8 cellular contexts compared by ENCODE assay signal in the genomic region with DNA sequence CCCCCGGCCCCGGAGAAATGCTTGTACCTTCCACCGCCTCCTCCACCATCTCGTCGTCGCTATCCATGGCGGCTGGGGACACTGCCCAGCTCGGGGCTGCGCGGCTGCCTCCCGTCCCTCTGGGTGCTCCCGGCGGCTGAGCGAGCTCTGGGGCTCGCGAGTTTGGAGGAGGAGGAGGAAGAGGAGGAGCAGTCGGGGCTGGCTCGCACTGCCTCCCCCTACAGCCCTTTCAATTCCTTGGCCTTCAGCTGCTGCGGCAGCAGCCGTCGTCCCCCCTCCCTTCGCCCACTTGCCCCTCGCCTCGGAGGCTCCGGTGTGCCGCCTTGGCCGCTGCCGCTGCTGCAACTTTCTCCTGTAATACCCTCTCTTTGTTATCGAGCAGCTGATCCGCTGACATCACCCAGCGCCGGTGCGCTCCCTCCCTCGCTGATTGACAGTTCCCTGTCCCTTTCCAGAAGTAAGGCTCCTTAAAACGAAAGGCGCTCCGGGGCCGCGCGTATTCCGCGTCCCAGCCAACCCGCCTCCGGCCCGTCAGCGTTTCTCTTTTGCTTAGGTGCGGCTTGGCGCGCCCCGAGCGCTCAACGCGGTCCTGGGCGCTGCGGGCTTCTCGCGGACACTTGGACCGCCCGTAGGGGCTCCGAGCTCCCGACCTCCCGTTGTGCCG. TPM values are rescaled to one million over a fixed set of nuclear protein-coding genes. Genes with fewer than 3 reads are reported as not detected.
DNase-seq lines count a peak whose midpoint lies in the region; ATAC-seq and TF ChIP-seq lines count a peak whose summit lies in the region.

A gene (minus strand): TSS at position 149 of the 664 bp plus-strand sequence. CDS start 82 bp downstream, at position 67.

- POLR2A ChIA-PET in naive thymus-derived CD8-positive, alpha-beta T cell (lab: Charles Lee), result interaction anchor here (0.6 to 2.0 kb wide), 5 partner anchors 38 to 472 kb away, joined by 3 to 11 read pairs (median 4); a partner anchor contains a TSS

- TF ChIP-seq CTCF in fibroblast of pulmonary artery (IDR thresholded peaks at IDR 0.05; ENCODE audit: low read length, missing control alignments), result no peak

- peaks cover 13 to 56% (median 35%) of the 10 kb centered on the region in 4 donors for H3K4me1 Mint-ChIP-seq in naive thymus-derived CD8-positive, alpha-beta T cell
- peaks cover 69% of the 10 kb centered on the region for H3K4me1 Mint-ChIP-seq in stimulated activated naive CD8-positive, alpha-beta T cell treated with anti-CD3 and anti-CD28 coated beads, Interleukin-15, amount 100 ng/mL, for 72 hours

- H3K27ac ChIP-seq in BLaER1, result peak within 1 kb of the TSS; percentile 98

- H3K27me3 Mint-ChIP-seq in naive thymus-derived CD8-positive, alpha-beta T cell, result peaks cover 0 to 16% (median 3%) of the 10 kb centered on the region in 5 donors
- H3K27me3 Mint-ChIP-seq in stimulated activated naive CD8-positive, alpha-beta T cell treated with anti-CD3 and anti-CD28 coated beads, Interleukin-15, amount 100 ng/mL, for 72 hours, result no peaks in the 10 kb centered on the region

- DNase-seq in KBM-7 (peak; percentile 88), RPMI8226 (peak; percentile 83), fibroblast of pulmonary artery (ENCODE audit: low read depth) (peak; percentile 82)
- peak; percentile 44 for DNase-seq in activated effector memory CD4-positive, alpha-beta T cell treated with Interleukin-2 at 50 U/mL for 16 hours
- peak; percentile 10 to 74 (median 34) for DNase-seq in naive thymus-derived CD8-positive, alpha-beta T cell
- peak; percentile 59 to 67 for DNase-seq in stimulated activated naive CD8-positive, alpha-beta T cell treated with anti-CD3 and anti-CD28 coated beads, Interleukin-15, amount 100 ng/mL, for 72 hours

- H3K9me3 Mint-ChIP-seq in naive thymus-derived CD8-positive, alpha-beta T cell, result no peaks in the 10 kb centered on the region
- no peaks in the 10 kb centered on the region for H3K9me3 Mint-ChIP-seq in stimulated activated naive CD8-positive, alpha-beta T cell treated with anti-CD3 and anti-CD28 coated beads, Interleukin-15, amount 100 ng/mL, for 72 hours

- no peaks in the 10 kb centered on the region for H3K36me3 ChIP-seq in BLaER1

- peaks cover 60% of the 10 kb centered on the region for H3K4me1 ChIP-seq in BLaER1

- ATAC-seq in GM21367 (IDR thresholded peaks at IDR 0.05; ENCODE audit: unreplicated experiment), result peak; percentile 27
- ATAC-seq in naive thymus-derived CD8-positive, alpha-beta T cell, result peak; percentile 29 to 36
- peak; percentile 48 for ATAC-seq in stimulated activated naive CD8-positive, alpha-beta T cell treated with anti-CD3 and anti-CD28 coated beads, Interleukin-15, amount 100 ng/mL, for 72 hours

- peaks cover 30% of the 10 kb centered on the region for H3K27me3 ChIP-seq in BLaER1

- H3K9me3 ChIP-seq in BLaER1, result no peaks in the 10 kb centered on the region

- H3K4me3 Mint-ChIP-seq in naive thymus-derived CD8-positive, alpha-beta T cell, result peak within 1 kb of the TSS; percentile 91 to 98 (median 95)
- H3K4me3 Mint-ChIP-seq in stimulated activated naive CD8-positive, alpha-beta T cell treated with anti-CD3 and anti-CD28 coated beads, Interleukin-15, amount 100 ng/mL, for 72 hours, result peak within 1 kb of the TSS; percentile 93 to 97

- peaks cover 37% of the 10 kb centered on the region for H4K20me1 ChIP-seq in BLaER1

- H3K27ac Mint-ChIP-seq in naive thymus-derived CD8-positive, alpha-beta T cell, result peak within 1 kb of the TSS; percentile 87 to 98 (median 95)
- peak within 1 kb of the TSS; percentile 98 to 99 for H3K27ac Mint-ChIP-seq in stimulated activated naive CD8-positive, alpha-beta T cell treated with anti-CD3 and anti-CD28 coated beads, Interleukin-15, amount 100 ng/mL, for 72 hours

- H3K36me3 Mint-ChIP-seq in naive thymus-derived CD8-positive, alpha-beta T cell, result peaks cover 0 to 2% (median 0%) of the 10 kb centered on the region in 3 donors

- in situ Hi-C loops in KBM-7 (cut with MboI; ENCODE audit: low pct_unique_long_range_greater_than_20kb, low sequenced_read_pairs), result no loop called here

- H3K4me3 ChIP-seq in BLaER1 (peak within 1 kb of the TSS; percentile 98), fibroblast of pulmonary artery (replicated peaks; ENCODE audit: low read depth, low read length) (peak within 1 kb of the TSS; percentile 82)

- peak within 1 kb of the TSS; percentile 95 for H3K9ac ChIP-seq in BLaER1

- peak within 1 kb of the TSS; percentile 88 for H3K4me2 ChIP-seq in BLaER1

RNA-seq across cellular contexts. Expression of the gene that starts here (rescaled TPM):
- total RNA-seq in naive thymus-derived CD8-positive, alpha-beta T cell, result 1 to 10 TPM; 2.3 to 2.7 TPM
- polyA plus RNA-seq in naive thymus-derived CD8-positive, alpha-beta T cell, result under 1 TPM; 0.09 to 0.36 (median 0.32) TPM

Comparison
In these comparisons a context has a peak if more than half of its experiments do, and no peak if none do; other contexts are left out.
1. Peak in every context shown above with its lines: DNase-seq, ATAC-seq, H3K4me3 ChIP-seq and H3K27ac ChIP-seq.
2. DNase-seq: peak in every context shown above with its lines; median percentile 88 in KBM-7; 83 in RPMI8226; 82 in fibroblast of pulmonary artery; 63 in stimulated activated naive CD8-positive, alpha-beta T cell treated with anti-CD3 and anti-CD28 coated beads, Interleukin-15, amount 100 ng/mL, for 72 hours; 44 in activated effector memory CD4-positive, alpha-beta T cell treated with Interleukin-2 at 50 U/mL for 16 hours; 34 in naive thymus-derived CD8-positive, alpha-beta T cell.